ENCODE assay signal across 15 cellular contexts in the genomic region with DNA sequence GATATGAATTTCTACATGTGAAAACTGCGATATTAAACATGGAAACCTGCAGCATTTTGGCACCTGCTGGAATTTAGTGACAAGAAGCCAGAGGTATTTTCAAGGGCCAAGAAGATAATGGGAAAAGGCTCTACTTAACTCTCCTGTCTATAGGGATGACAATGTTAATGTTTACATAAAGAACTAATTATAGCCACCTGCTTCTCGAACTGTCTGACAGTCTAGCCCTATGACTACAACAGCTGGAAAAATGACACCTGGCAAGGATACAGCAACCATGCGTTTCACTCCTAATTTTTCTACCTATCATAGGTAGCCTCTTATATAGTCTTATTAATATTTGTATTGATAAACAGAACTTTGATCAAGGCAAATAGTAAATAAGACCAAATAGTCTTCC. TPM values are rescaled to one million over a fixed set of nuclear protein-coding genes. Genes with fewer than 3 reads are reported as not detected.
DNase-seq lines count a peak whose midpoint lies in the region; ATAC-seq and TF ChIP-seq lines count a peak whose summit lies in the region.
"Had no signal": no experiment of that assay in that cellular context is flagged by ENCODE, and none has a peak within 500 bp of the region (broad histone marks: within the 10 kb centered on the region; RNA-seq: fewer than 3 reads in every experiment).

No MANE protein-coding gene starts in this region.

- no peaks in the 10 kb centered on the region for H3K9me2 ChIP-seq in OCI-LY7 (ENCODE audit: insufficient read depth, low read length)

- intact Hi-C loops in upper lobe of right lung (cut with DNase I), result no loop called here
- intact Hi-C loops in OCI-LY7 (cut with micrococcal nuclease; ENCODE audit: unreplicated experiment), result no loop called here

- no peak overlapping the region for H3K4me2 ChIP-seq in OCI-LY7 (ENCODE audit: low read length)

- H3K4me1 ChIP-seq in upper lobe of right lung, result peaks cover 3% of the 10 kb centered on the region
- no peaks in the 10 kb centered on the region for H3K4me1 ChIP-seq in OCI-LY7 (ENCODE audit: insufficient read depth, low read length, poor library complexity, severe bottlenecking)
- H3K4me1 ChIP-seq: prostate gland had no signal

- H3K9me3 ChIP-seq in upper lobe of right lung (no peaks in the 10 kb centered on the region), OCI-LY7 (ENCODE audit: low read length) (no peaks in the 10 kb centered on the region)
- H3K9me3 ChIP-seq: prostate gland had no signal

- no peak overlapping the region for H2AFZ ChIP-seq in OCI-LY7 (ENCODE audit: low read length)

- H3K36me3 ChIP-seq in upper lobe of right lung (no peaks in the 10 kb centered on the region), OCI-LY7 (ENCODE audit: insufficient read depth, low read length) (no peaks in the 10 kb centered on the region)
- H3K36me3 ChIP-seq: prostate gland had no signal

- ATAC-seq in upper lobe of right lung, result no peak
- no peak for ATAC-seq in GM18873 (IDR thresholded peaks at IDR 0.05; ENCODE audit: low FRiP score, unreplicated experiment)
- ATAC-seq: K562 had no signal

- peak overlapping the region; percentile 33 for H3K27ac ChIP-seq in upper lobe of right lung
- no peak overlapping the region for H3K27ac ChIP-seq in OCI-LY7 (ENCODE audit: low read depth, low read length, poor library complexity, severe bottlenecking)
- H3K27ac ChIP-seq: C4-2B, prostate gland had no signal

- H4K20me1 ChIP-seq in OCI-LY7 (ENCODE audit: insufficient read depth, low read length), result no peaks in the 10 kb centered on the region

- no peaks in the 10 kb centered on the region for H3K27me3 ChIP-seq in upper lobe of right lung

- DNase-seq in NCI-H526 treated with DMSO at 0.1 percent for 48 hours (lab: John Stamatoyannopoulos, UW) (peak; percentile 5), NCI-H526 (lab: John Stamatoyannopoulos, UW) (no peak), NCI-H69 (lab: John Stamatoyannopoulos, UW) (peak; percentile 80), fibroblast of mammary gland (ENCODE audit: low read depth) (peak; percentile 12), upper lobe of right lung (no peak), OCI-LY7 (ENCODE audit: low spot score) (no peak), dermis blood vessel endothelial cell (no peak)
- DNase-seq: HFFc6; nephron progenitor cell; small intestine; stimulated activated CD4-positive, alpha-beta T cell treated with anti-CD3 and anti-CD28 coated beads, Interleukin-4, amount 100 ng/mL, for 4 hours had no signal

- H3K79me2 ChIP-seq in OCI-LY7 (ENCODE audit: insufficient read depth, low read depth, low read length), result no peaks in the 10 kb centered on the region

- BruUV-seq in OCI-LY7 (replicated peaks; lab: Mats Ljungman, UMichigan), result no TSS peak

- H3K4me3 ChIP-seq in fibroblast of mammary gland (ENCODE audit: control insufficient read depth, low read depth, low read length), result no peak overlapping the region
- no peak overlapping the region for H3K4me3 ChIP-seq in upper lobe of right lung
- H3K4me3 ChIP-seq in OCI-LY7 (ENCODE audit: low read depth, low read length, poor library complexity, severe bottlenecking), result no peak overlapping the region
- H3K4me3 ChIP-seq: K562, prostate gland had no signal

- TF ChIP-seq CTCF in fibroblast of mammary gland (conservative IDR thresholded peaks at IDR 0.05; ENCODE audit: control insufficient read depth, insufficient read depth, low read depth, low read length) (no peak), upper lobe of right lung (IDR thresholded peaks at IDR 0.05) (no peak), OCI-LY7 (conservative IDR thresholded peaks at IDR 0.05; ENCODE audit: low read length) (no peak)

- POLR2A ChIA-PET in OCI-LY7 (lab: Charles Lee), result no interaction called here

- CTCF ChIA-PET in OCI-LY7 (lab: Charles Lee; ENCODE audit: unreplicated experiment), result no interaction called here

RNA-seq across cellular contexts. Expression of a gene that starts 49.6 kb away (rescaled TPM):
- total RNA-seq in upper lobe of right lung, result 12.8 TPM
- total RNA-seq in OCI-LY7 (2014; rRNA removed; shearing (Covaris generic)), result 0.03 TPM in 1 of 2 replicates, not detected in the other
- 0.13 and 0.17 TPM in 2 replicates for total RNA-seq in OCI-LY7 (2022)
- total RNA-seq in dermis blood vessel endothelial cell, result 1.8 and 2.4 TPM in 2 replicates

Comparison
In these comparisons a context has a peak if more than half of its experiments do, and no peak if none do; other contexts are left out.
1. DNase-seq: peak in NCI-H526 treated with DMSO at 0.1 percent for 48 hours (single experiment), NCI-H69 (single experiment) and fibroblast of mammary gland (single experiment); none in NCI-H526 (0 of 2), upper lobe of right lung (single experiment), OCI-LY7 (single experiment) and dermis blood vessel endothelial cell (single experiment).